In the genomic region with DNA sequence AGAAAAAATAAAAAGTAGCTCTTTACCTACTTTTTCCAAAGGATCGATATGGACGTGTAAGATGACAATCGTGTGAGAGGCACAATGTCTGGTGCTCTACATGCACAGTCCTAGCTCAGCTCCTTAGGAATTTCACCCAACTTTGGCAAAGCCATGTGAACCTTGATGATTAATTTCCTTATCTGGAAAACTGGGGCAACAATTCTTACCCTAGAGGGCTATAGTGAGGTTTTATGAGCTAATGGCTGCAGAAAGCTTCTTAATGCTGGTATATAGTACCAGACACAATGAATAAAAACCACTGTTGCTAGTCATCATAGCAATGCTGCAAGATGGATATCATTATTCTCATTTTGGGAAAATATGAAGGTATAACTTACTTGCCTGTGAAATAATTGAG, we compare ENCODE assay signal across 19 cellular contexts.
DNase-seq lines count a peak whose midpoint lies in the region; ATAC-seq, FAIRE-seq and TF ChIP-seq lines count a peak whose summit lies in the region.
"Had no signal": no experiment of that assay in that cellular context is flagged by ENCODE, and none has a peak within 500 bp of the region (broad histone marks: within the 10 kb centered on the region; RNA-seq: fewer than 3 reads in every experiment).

No MANE protein-coding gene starts in this region.

- peak; percentile 18 for DNase-seq in HFFc6
- DNase-seq in astrocyte (ENCODE audit: low read depth), result peak; percentile 52
- DNase-seq in foreskin keratinocyte, result peak; percentile 23 to 58
- no peak for DNase-seq in midbrain (lab: John Stamatoyannopoulos, UW)
- no peak for DNase-seq in AML-193 (lab: John Stamatoyannopoulos, UW)
- no peak for DNase-seq in omental fat pad (ENCODE audit: low spot score)
- DNase-seq in hepatic stellate cell (ENCODE audit: low spot score), result no peak
- DNase-seq: COR-L47, GF-D8, NCI-H2081, NCI-H526, SW 1271 had no signal

- no peak overlapping the region for H2AFZ ChIP-seq in astrocyte (ENCODE audit: low read depth, low read length)
- H2AFZ ChIP-seq: GM23338 had no signal

- no peak overlapping the region for H3K4me3 Mint-ChIP-seq in HFFc6
- no peak overlapping the region for H3K4me3 Mint-ChIP-seq in astrocyte (ENCODE audit: unreplicated experiment)
- H3K4me3 Mint-ChIP-seq: CD14-positive monocyte, GM23338 had no signal

- no peak overlapping the region for H3K9ac ChIP-seq in astrocyte (ENCODE audit: low read length)

- H3K9me3 Mint-ChIP-seq in HFFc6, result no peaks in the 10 kb centered on the region
- H3K9me3 Mint-ChIP-seq in astrocyte (ENCODE audit: unreplicated experiment), result no peaks in the 10 kb centered on the region
- H3K9me3 Mint-ChIP-seq: GM23338 had no signal

- peaks cover 8% of the 10 kb centered on the region for H3F3A ChIP-seq in DOHH2 (ENCODE audit: control insufficient read depth, insufficient read depth)

- peaks cover 24% of the 10 kb centered on the region for H3K4me1 Mint-ChIP-seq in HFFc6 (ENCODE audit: low read depth)
- H3K4me1 Mint-ChIP-seq in astrocyte (ENCODE audit: low read depth, unreplicated experiment), result peaks cover 9% of the 10 kb centered on the region
- H3K4me1 Mint-ChIP-seq: CD14-positive monocyte had no signal

- no peaks in the 10 kb centered on the region for H3K79me2 ChIP-seq in DOHH2 (ENCODE audit: control insufficient read depth, low read length)
- H3K79me2 ChIP-seq in astrocyte (ENCODE audit: insufficient read depth, low read length), result peaks cover 3% of the 10 kb centered on the region

- H3K4me1 ChIP-seq in DOHH2 (ENCODE audit: control insufficient read depth, low read length), result peaks cover 78% of the 10 kb centered on the region
- peaks cover 10% of the 10 kb centered on the region for H3K4me1 ChIP-seq in astrocyte (ENCODE audit: insufficient read depth, low read length)
- H3K4me1 ChIP-seq in foreskin keratinocyte, result peaks cover 11% of the 10 kb centered on the region

- H3K36me3 ChIP-seq in DOHH2 (ENCODE audit: control insufficient read depth, low read length) (no peaks in the 10 kb centered on the region), astrocyte (ENCODE audit: insufficient read depth, low read length) (no peaks in the 10 kb centered on the region)
- H3K36me3 ChIP-seq: SJSA1 had no signal

- TF ChIP-seq CTCF in DOHH2 (IDR thresholded peaks at IDR 0.05; ENCODE audit: low read depth, low read length, poor library complexity, severe bottlenecking) (no peak), HFFc6 (IDR thresholded peaks at IDR 0.05) (no peak), astrocyte (IDR thresholded peaks at IDR 0.05; ENCODE audit: insufficient read depth, low read depth, low read length) (no peak), foreskin keratinocyte (conservative IDR thresholded peaks at IDR 0.05) (peak; percentile 14), omental fat pad (IDR thresholded peaks at IDR 0.05) (no peak)

- no peak overlapping the region for H3K4me3 ChIP-seq in DOHH2 (ENCODE audit: low read length)
- H3K4me3 ChIP-seq in astrocyte (ENCODE audit: insufficient read depth, low read depth, low read length), result no peak overlapping the region
- H3K4me3 ChIP-seq: A549, GM23338, SJSA1 had no signal

- no peaks in the 10 kb centered on the region for H3K9me2 ChIP-seq in DOHH2 (replicated peaks; ENCODE audit: control insufficient read depth, low read length)

- no peaks in the 10 kb centered on the region for H3K36me3 Mint-ChIP-seq in HFFc6 (ENCODE audit: low read depth)
- H3K36me3 Mint-ChIP-seq in astrocyte (ENCODE audit: low read depth, unreplicated experiment), result peaks cover 2% of the 10 kb centered on the region
- H3K36me3 Mint-ChIP-seq: CD14-positive monocyte had no signal

- H3K4me2 ChIP-seq in DOHH2 (ENCODE audit: low read length) (peak overlapping the region; percentile 19; the same call in 1 of the 2 replicates), astrocyte (ENCODE audit: low read length) (no peak overlapping the region)
- H3K4me2 ChIP-seq: A549, GM23338 had no signal

- H3K9me3 ChIP-seq in DOHH2 (ENCODE audit: control insufficient read depth, insufficient read depth, low read length) (no peaks in the 10 kb centered on the region), astrocyte (ENCODE audit: insufficient read depth, low read depth, low read length) (no peaks in the 10 kb centered on the region)
- H3K9me3 ChIP-seq: A549, SJSA1 had no signal

- ATAC-seq in foreskin keratinocyte, result no peak
- ATAC-seq in omental fat pad (ENCODE audit: low FRiP score), result no peak
- ATAC-seq: A549, GM23338, HepG2 had no signal

- no peak for FAIRE-seq in astrocyte (lab: Jason Lieb, UNC)
- FAIRE-seq: A549, HepG2 had no signal

- H3K27me3 Mint-ChIP-seq in HFFc6 (ENCODE audit: insufficient read depth) (no peaks in the 10 kb centered on the region), astrocyte (ENCODE audit: low read depth, unreplicated experiment) (no peaks in the 10 kb centered on the region)

- H4K20me1 ChIP-seq in DOHH2 (ENCODE audit: control insufficient read depth, insufficient read depth, low read depth, low read length) (no peaks in the 10 kb centered on the region), astrocyte (ENCODE audit: insufficient read depth, low read length) (peaks cover 12% of the 10 kb centered on the region)

- no peak overlapping the region for H3K27ac ChIP-seq in DOHH2 (ENCODE audit: low read depth, low read length)
- H3K27ac ChIP-seq in astrocyte (ENCODE audit: low read depth, low read length), result no peak overlapping the region
- H3K27ac ChIP-seq in foreskin keratinocyte, result no peak overlapping the region
- H3K27ac ChIP-seq: RWPE1, SJSA1 had no signal

- H3K27me3 ChIP-seq in DOHH2 (ENCODE audit: control insufficient read depth, low read length), result no peaks in the 10 kb centered on the region
- no peaks in the 10 kb centered on the region for H3K27me3 ChIP-seq in astrocyte (ENCODE audit: insufficient read depth, low read length)
- no peaks in the 10 kb centered on the region for H3K27me3 ChIP-seq in foreskin keratinocyte
- H3K27me3 ChIP-seq: SJSA1 had no signal

- H3K27ac Mint-ChIP-seq in HFFc6 (no peak overlapping the region), astrocyte (ENCODE audit: unreplicated experiment) (no peak overlapping the region)
- H3K27ac Mint-ChIP-seq: CD14-positive monocyte had no signal

Comparison
In these comparisons a context has a peak if more than half of its experiments do, and no peak if none do; other contexts are left out.
1. DNase-seq: peak in HFFc6 (single experiment), astrocyte (single experiment) and foreskin keratinocyte (2 of 2); none in midbrain (single experiment), AML-193 (0 of 2), omental fat pad (single experiment) and hepatic stellate cell (single experiment).